In the genomic region with DNA sequence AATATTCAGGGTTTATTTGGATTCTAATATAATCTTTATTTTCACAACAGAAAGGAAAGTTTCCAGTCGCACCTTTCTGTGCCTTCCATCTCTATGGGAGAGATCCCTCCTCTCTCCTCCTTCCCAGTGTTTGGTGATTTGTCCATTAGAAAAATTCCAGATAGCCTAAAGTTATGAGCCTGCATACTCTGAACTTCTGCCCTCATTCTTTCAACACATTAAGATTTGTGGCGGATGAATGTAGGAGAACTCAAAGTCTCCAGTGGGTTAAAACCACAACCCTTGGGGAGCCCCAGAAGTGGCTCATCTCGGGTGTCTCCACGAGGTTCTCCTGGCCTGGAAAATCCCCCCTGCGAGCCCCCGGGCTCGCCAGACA, we compare ENCODE assay signal across 19 cellular contexts. TPM values are rescaled to one million over a fixed set of nuclear protein-coding genes. Genes with fewer than 3 reads are reported as not detected.
A peak's percentile ranks its signal among the peaks of the same experiment; 100 is the strongest.
DNase-seq lines count a peak whose midpoint lies in the region; ATAC-seq and TF ChIP-seq lines count a peak whose summit lies in the region.
"Had no signal": no experiment of that assay in that cellular context is flagged by ENCODE, and none has a peak within 500 bp of the region (broad histone marks: within the 10 kb centered on the region; RNA-seq: fewer than 3 reads in every experiment).

No MANE protein-coding gene starts in this region.

- no peak for ATAC-seq in GM21390 (IDR thresholded peaks at IDR 0.05; ENCODE audit: unreplicated experiment)

- H3K4me1 ChIP-seq in BLaER1 (peaks cover 24% of the 10 kb centered on the region), HUES48 (ENCODE audit: control insufficient read depth, insufficient read depth, low read length) (peaks cover 14% of the 10 kb centered on the region; the same call in 1 of the 2 replicates)
- H3K4me1 ChIP-seq in CD8-positive, alpha-beta memory T cell (ENCODE audit: insufficient read depth, low read length) = no peaks in the 10 kb centered on the region
- H3K4me1 ChIP-seq: Caco-2 had no signal

- H3K27me3 ChIP-seq in BLaER1 (peaks cover 76% of the 10 kb centered on the region), HUES48 (ENCODE audit: control insufficient read depth, insufficient read depth, low read length) (peaks cover 71% of the 10 kb centered on the region)
- H3K27me3 ChIP-seq in CD8-positive, alpha-beta memory T cell (ENCODE audit: insufficient read depth, low read length, poor library complexity, severe bottlenecking) = peaks cover 18% of the 10 kb centered on the region

- H3K4me3 ChIP-seq in BLaER1 (peak overlapping the region; percentile 46), HUES48 (ENCODE audit: low read depth, low read length) (peak overlapping the region; percentile 81), epithelial cell of esophagus (ENCODE audit: low read length) (peak overlapping the region; percentile 51)
- H3K4me3 ChIP-seq in CD8-positive, alpha-beta memory T cell (ENCODE audit: low read length) = no peak overlapping the region

- H3K27me3 Mint-ChIP-seq in neural crest cell (ENCODE audit: low read depth) = peaks cover 91% of the 10 kb centered on the region
- peaks cover 35 to 80% of the 10 kb centered on the region in 2 donors for H3K27me3 Mint-ChIP-seq in CD8-positive, alpha-beta memory T cell

- no peaks in the 10 kb centered on the region for H3K36me3 Mint-ChIP-seq in neural crest cell (ENCODE audit: low read depth)
- H3K36me3 Mint-ChIP-seq in CD8-positive, alpha-beta memory T cell = no peaks in the 10 kb centered on the region

- H3K9ac ChIP-seq in BLaER1 (no peak overlapping the region), HUES48 (ENCODE audit: low read depth, low read length) (peak overlapping the region; percentile 81; the same call in 1 of the 2 replicates)

- peak overlapping the region; percentile 57 for H3K4me2 ChIP-seq in BLaER1

- H3K9me3 Mint-ChIP-seq in neural crest cell = no peaks in the 10 kb centered on the region
- peaks cover 0 to 2% (median 0%) of the 10 kb centered on the region in 5 donors for H3K9me3 Mint-ChIP-seq in CD8-positive, alpha-beta memory T cell
- H3K9me3 Mint-ChIP-seq: activated naive CD4-positive, alpha-beta T cell treated with anti-CD3 and anti-CD28 coated beads for 36 hours; T-helper 1 cell treated with Interleukin-12 subunit alpha and Interleukin-12 subunit beta and Interleukin-4 antibody, amounts not matched to agents 30 μg/mL and 1 μg/mL, for 36 hours had no signal

- H3K36me3 ChIP-seq in BLaER1 = no peaks in the 10 kb centered on the region
- H3K36me3 ChIP-seq in HUES48 (ENCODE audit: control insufficient read depth, insufficient read depth, low read length) = no peaks in the 10 kb centered on the region
- H3K36me3 ChIP-seq in CD8-positive, alpha-beta memory T cell (ENCODE audit: insufficient read depth, low read length) = no peaks in the 10 kb centered on the region
- H3K36me3 ChIP-seq: brain microvascular endothelial cell had no signal

- H3K27ac ChIP-seq in BLaER1 (no peak overlapping the region), HUES48 (ENCODE audit: low read depth, low read length) (no peak overlapping the region)
- no peak overlapping the region for H3K27ac ChIP-seq in CD8-positive, alpha-beta memory T cell (ENCODE audit: low read depth, low read length)
- H3K27ac ChIP-seq: brain microvascular endothelial cell had no signal

- peaks cover 7% of the 10 kb centered on the region; the same call in 1 of the 2 replicates for H3K9me3 ChIP-seq in BLaER1
- H3K9me3 ChIP-seq in HUES48 (ENCODE audit: control insufficient read depth, insufficient read depth, low read length) = no peaks in the 10 kb centered on the region
- H3K9me3 ChIP-seq in CD8-positive, alpha-beta memory T cell (ENCODE audit: low read length) = no peaks in the 10 kb centered on the region
- H3K9me3 ChIP-seq: Caco-2 had no signal

- peak overlapping the region; percentile 64 for H3K4me3 Mint-ChIP-seq in neural crest cell
- H3K4me3 Mint-ChIP-seq in CD8-positive, alpha-beta memory T cell = no peak overlapping the region
- H3K4me3 Mint-ChIP-seq: activated naive CD4-positive, alpha-beta T cell treated with anti-CD3 and anti-CD28 coated beads for 36 hours; T-helper 1 cell treated with Interleukin-12 subunit alpha and Interleukin-12 subunit beta and Interleukin-4 antibody, amounts not matched to agents 30 μg/mL and 1 μg/mL, for 36 hours had no signal

- DNase-seq in epithelial cell of esophagus (ENCODE audit: low read depth) (no peak), neural crest cell (ENCODE audit: low read depth, low spot score) (no peak), UCSD-AML1 (lab: John Stamatoyannopoulos, UW; ENCODE audit: unreplicated experiment) (no peak), GOT3 (lab: John Stamatoyannopoulos, UW) (no peak)
- no peak for DNase-seq in CD8-positive, alpha-beta memory T cell
- DNase-seq: activated CD4-positive, alpha-beta T cell treated with anti-CD3 and anti-CD28 coated beads for 48 hours; activated naive CD4-positive, alpha-beta T cell treated with anti-CD3 and anti-CD28 coated beads for 36 hours; brain microvascular endothelial cell; Caco-2; left ventricle myocardium superior; NCI-H1048; NCI-H2171 treated with DMSO at 0.1 percent for 48 hours had no signal

- CTCF ChIA-PET in CD8-positive, alpha-beta memory T cell (lab: Charles Lee) = no interaction called here

- POLR2A ChIA-PET in CD8-positive, alpha-beta memory T cell (lab: Charles Lee) = no interaction called here

- peaks cover 41% of the 10 kb centered on the region for H4K20me1 ChIP-seq in BLaER1

- no peak for TF ChIP-seq CTCF in epithelial cell of esophagus (IDR thresholded peaks at IDR 0.05; ENCODE audit: insufficient read depth, low read depth, low read length, missing control alignments)
- TF ChIP-seq CTCF in neural crest cell (conservative IDR thresholded peaks at IDR 0.05) = no peak

- peaks cover 3% of the 10 kb centered on the region for H3K4me1 Mint-ChIP-seq in neural crest cell
- peaks cover 4 to 10% (median 8%) of the 10 kb centered on the region in 3 donors for H3K4me1 Mint-ChIP-seq in CD8-positive, alpha-beta memory T cell

- no peak overlapping the region for H3K27ac Mint-ChIP-seq in neural crest cell (ENCODE audit: unreplicated experiment)
- H3K27ac Mint-ChIP-seq in CD8-positive, alpha-beta memory T cell = peak overlapping the region in 1 of 8 donors; percentile 24
- H3K27ac Mint-ChIP-seq: activated naive CD4-positive, alpha-beta T cell treated with anti-CD3 and anti-CD28 coated beads for 36 hours; T-helper 1 cell treated with Interleukin-12 subunit alpha and Interleukin-12 subunit beta and Interleukin-4 antibody, amounts not matched to agents 30 μg/mL and 1 μg/mL, for 36 hours had no signal

RNA-seq across cellular contexts. Expression of gene NHLH2, which starts 3.6 kb away (rescaled TPM):
- 8.4 and 8.7 TPM in 2 replicates for total RNA-seq in neural crest cell
- total RNA-seq in CD8-positive, alpha-beta memory T cell = not detected
- polyA plus RNA-seq in CD8-positive, alpha-beta memory T cell = not detected
- total RNA-seq: activated naive CD4-positive, alpha-beta T cell treated with anti-CD3 and anti-CD28 coated beads for 36 hours; Caco-2; dermis microvascular lymphatic vessel endothelial cell; fibroblast of lung; left ventricle myocardium superior; urinary bladder had no signal
- polyA plus RNA-seq: fibroblast of lung, urinary bladder had no signal
